Comparison of ENCODE assay signal across 1 cellular context in genomic region chr15:66905954-66906353, GRCh38.
TF ChIP-seq lines count a peak whose summit lies in the region.

No MANE protein-coding gene starts in this region.

TF ChIP-seq in Ishikawa, 13 proteins besides CTCF, POLR2A, EP300 and RAD21 (continued from another document):
- no peak for TF ChIP-seq USF1 (IDR thresholded peaks at IDR 0.05)
